ENCODE assay signal across 8 cellular contexts in the genomic region with DNA sequence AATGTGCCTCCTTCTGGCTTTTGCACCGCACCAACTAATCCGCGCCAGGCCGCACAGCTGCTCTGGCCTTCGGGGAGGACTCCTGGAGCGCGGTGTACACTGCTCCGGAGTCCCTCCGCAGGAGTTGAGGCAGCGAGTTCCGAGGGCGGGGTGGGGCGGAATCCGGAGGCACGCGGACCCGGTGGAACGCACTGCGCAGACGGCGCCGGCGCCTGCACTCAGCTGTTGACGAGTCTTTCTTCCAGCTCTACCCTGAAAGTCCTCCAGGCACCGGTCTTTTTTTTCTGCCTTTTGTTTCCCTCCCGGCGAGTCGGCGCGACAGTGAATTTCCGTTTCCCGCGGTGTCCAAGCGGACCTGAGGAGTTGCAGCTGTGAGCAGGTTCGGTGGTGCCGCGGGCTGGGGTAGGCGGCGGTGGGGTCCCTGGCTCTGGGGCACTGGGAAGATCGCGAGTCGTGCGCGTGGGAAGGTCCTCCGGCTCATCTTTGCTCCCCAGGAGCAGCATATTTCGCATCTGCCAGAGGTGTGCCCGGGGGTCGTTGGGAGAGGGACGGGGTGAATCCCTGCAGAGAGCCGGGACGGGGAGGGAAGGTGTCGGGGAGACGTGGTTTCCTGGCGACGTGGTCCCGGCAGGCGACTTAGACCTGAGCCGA. TPM values are rescaled to one million over a fixed set of nuclear protein-coding genes. Genes with fewer than 3 reads are reported as not detected.
DNase-seq lines count a peak whose midpoint lies in the region; ATAC-seq and TF ChIP-seq lines count a peak whose summit lies in the region.

No MANE protein-coding gene starts in this region.

- DNase-seq in A673 (ENCODE audit: low spot score), result peak; percentile 75
- peak; percentile 4 for DNase-seq in NCI-H2107 (lab: John Stamatoyannopoulos, UW)
- peak; percentile 57 for DNase-seq in activated CD4-positive, alpha-beta memory T cell treated with anti-CD3 and anti-CD28 coated beads, Interleukin-2, amount 10 ng/mL, durations not matched to agents 7 days and 5 days
- DNase-seq in effector memory CD8-positive, alpha-beta T cell, result peak; percentile 7 to 31 (median 24)
- DNase-seq in memory B cell (ENCODE audit: low spot score in 2 of 2), result peak; percentile 23 to 25
- peak; percentile 26 to 48 (median 46) for DNase-seq in stimulated activated CD4-positive, alpha-beta T cell treated with anti-CD3 and anti-CD28 coated beads, TNF-alpha, amount 100 ng/mL, for 48 hours (ENCODE audit: low read depth in 3 of 3)

- no peaks in the 10 kb centered on the region for H3K9me3 Mint-ChIP-seq in activated CD4-positive, alpha-beta memory T cell treated with anti-CD3 and anti-CD28 coated beads, Interleukin-2, amount 10 ng/mL, durations not matched to agents 7 days and 5 days
- H3K9me3 Mint-ChIP-seq in effector memory CD8-positive, alpha-beta T cell, result no peaks in the 10 kb centered on the region
- H3K9me3 Mint-ChIP-seq in memory B cell, result no peaks in the 10 kb centered on the region

- peak overlapping the region; percentile 37 for H3K27ac ChIP-seq in A673 (ENCODE audit: low read depth, low read length, poor library complexity, severe bottlenecking)

- H3K4me3 Mint-ChIP-seq in activated CD4-positive, alpha-beta memory T cell treated with anti-CD3 and anti-CD28 coated beads, Interleukin-2, amount 10 ng/mL, durations not matched to agents 7 days and 5 days, result peak overlapping the region; percentile 75
- peak overlapping the region; percentile 89 to 93 for H3K4me3 Mint-ChIP-seq in effector memory CD8-positive, alpha-beta T cell
- peak overlapping the region; percentile 80 for H3K4me3 Mint-ChIP-seq in memory B cell

- H3K27me3 Mint-ChIP-seq in activated CD4-positive, alpha-beta memory T cell treated with anti-CD3 and anti-CD28 coated beads, Interleukin-2, amount 10 ng/mL, durations not matched to agents 7 days and 5 days, result peaks cover 52% of the 10 kb centered on the region
- peaks cover 59 to 64% of the 10 kb centered on the region in 2 donors for H3K27me3 Mint-ChIP-seq in effector memory CD8-positive, alpha-beta T cell
- H3K27me3 Mint-ChIP-seq in memory B cell, result peaks cover 24% of the 10 kb centered on the region

- intact Hi-C loops in A673 (cut with micrococcal nuclease; ENCODE audit: unreplicated experiment), result no loop called here

- H3K4me1 Mint-ChIP-seq in activated CD4-positive, alpha-beta memory T cell treated with anti-CD3 and anti-CD28 coated beads, Interleukin-2, amount 10 ng/mL, durations not matched to agents 7 days and 5 days, result peaks cover 16% of the 10 kb centered on the region
- H3K4me1 Mint-ChIP-seq in effector memory CD8-positive, alpha-beta T cell (ENCODE audit: low read depth in 2 of 2), result peaks cover 11 to 14% of the 10 kb centered on the region in 2 donors
- H3K4me1 Mint-ChIP-seq in memory B cell, result peaks cover 10% of the 10 kb centered on the region

- no peak overlapping the region for H3K27ac Mint-ChIP-seq in activated CD4-positive, alpha-beta memory T cell treated with anti-CD3 and anti-CD28 coated beads, Interleukin-2, amount 10 ng/mL, durations not matched to agents 7 days and 5 days
- peak overlapping the region in 1 of 2 donors; percentile 79 for H3K27ac Mint-ChIP-seq in effector memory CD8-positive, alpha-beta T cell
- H3K27ac Mint-ChIP-seq in memory B cell, result no peak overlapping the region

- no peaks in the 10 kb centered on the region for H3K4me1 ChIP-seq in A673 (ENCODE audit: insufficient read depth, low read length, poor library complexity, severe bottlenecking)

- H3K4me3 ChIP-seq in A673 (ENCODE audit: low read depth, low read length, poor library complexity, severe bottlenecking), result peak overlapping the region; percentile 58

- no TSS peak for BruUV-seq in A673 (replicated peaks; lab: Mats Ljungman, UMichigan)

- POLR2A ChIA-PET in A673 (lab: Charles Lee; ENCODE audit: low non-redundant PET), result no interaction called here
- POLR2A ChIA-PET in activated CD4-positive, alpha-beta memory T cell treated with anti-CD3 and anti-CD28 coated beads, Interleukin-2, amount 10 ng/mL, durations not matched to agents 7 days and 5 days (lab: Charles Lee), result interaction anchor here (1.6 kb wide), 1 partner anchor 15 kb away, joined by 6 read pairs; no protein-coding TSS in a partner anchor

- ATAC-seq in GM19438 (IDR thresholded peaks at IDR 0.05; ENCODE audit: low read depth, unreplicated experiment), result peak; percentile 62
- ATAC-seq in effector memory CD8-positive, alpha-beta T cell (replicated peaks), result peak; percentile 78
- ATAC-seq in memory B cell (ENCODE audit: low read depth), result peak; percentile 79
- ATAC-seq in GM18870 (IDR thresholded peaks at IDR 0.05; ENCODE audit: unreplicated experiment), result no peak

- H3K9me3 ChIP-seq in A673 (ENCODE audit: low read depth, low read length, poor library complexity, severe bottlenecking), result no peaks in the 10 kb centered on the region

- no peaks in the 10 kb centered on the region for H3K27me3 ChIP-seq in A673 (replicated peaks; ENCODE audit: insufficient read depth, low read depth, low read length, poor library complexity)

- no peaks in the 10 kb centered on the region for H3K36me3 ChIP-seq in A673 (ENCODE audit: insufficient read depth, low read length, poor library complexity, severe bottlenecking)

- no peaks in the 10 kb centered on the region for H3K36me3 Mint-ChIP-seq in activated CD4-positive, alpha-beta memory T cell treated with anti-CD3 and anti-CD28 coated beads, Interleukin-2, amount 10 ng/mL, durations not matched to agents 7 days and 5 days (ENCODE audit: low read depth)
- H3K36me3 Mint-ChIP-seq in effector memory CD8-positive, alpha-beta T cell (ENCODE audit: insufficient read depth), result no peaks in the 10 kb centered on the region
- peaks cover 3% of the 10 kb centered on the region for H3K36me3 Mint-ChIP-seq in memory B cell

- no peak for TF ChIP-seq CTCF in A673 (conservative IDR thresholded peaks at IDR 0.05; ENCODE audit: low read depth, low read length)

- CTCF ChIA-PET in A673 (lab: Charles Lee), result no interaction called here
- CTCF ChIA-PET in activated CD4-positive, alpha-beta memory T cell treated with anti-CD3 and anti-CD28 coated beads, Interleukin-2, amount 10 ng/mL, durations not matched to agents 7 days and 5 days (lab: Charles Lee), result interaction anchor here (0.6 kb wide), 1 partner anchor 166 kb away, joined by 3 read pairs; no protein-coding TSS in a partner anchor

RNA-seq across cellular contexts. Expression of a gene that starts 44.1 kb away (rescaled TPM):
- not detected in 2 replicates for total RNA-seq in A673 (2021)
- total RNA-seq in activated CD4-positive, alpha-beta memory T cell treated with anti-CD3 and anti-CD28 coated beads, Interleukin-2, amount 10 ng/mL, durations not matched to agents 7 days and 5 days, result not detected

Comparison
In these comparisons a context has a peak if more than half of its experiments do, and no peak if none do; other contexts are left out.
1. DNase-seq: peak in every context shown above with its lines; median percentile 75 in A673; 57 in activated CD4-positive, alpha-beta memory T cell treated with anti-CD3 and anti-CD28 coated beads, Interleukin-2, amount 10 ng/mL, durations not matched to agents 7 days and 5 days; 46 in stimulated activated CD4-positive, alpha-beta T cell treated with anti-CD3 and anti-CD28 coated beads, TNF-alpha, amount 100 ng/mL, for 48 hours; 24 in effector memory CD8-positive, alpha-beta T cell; 24 in memory B cell; 4 in NCI-H2107.